Comparison of ENCODE assay signal across 6 cellular contexts in genomic region chr14:79295385-79295784, GRCh38.
"Had no signal": no experiment of that assay in that cellular context is flagged by ENCODE, and none has a peak within 500 bp of the region (broad histone marks: within the 10 kb centered on the region; RNA-seq: fewer than 3 reads in every experiment).

No MANE protein-coding gene starts in this region.

- DNase-seq: H9, HCEC 1CT, IMR-90, KG1 had no signal

- ATAC-seq: GM23338, K562 had no signal

- H3K4me3 ChIP-seq: GM23338, K562 had no signal
